ENCODE assay signal across 8 cellular contexts in genomic region chr12:112938751-112939150, GRCh38. TPM values are rescaled to one million over a fixed set of nuclear protein-coding genes. Genes with fewer than 3 reads are reported as not detected.
DNase-seq lines count a peak whose midpoint lies in the region; ATAC-seq and TF ChIP-seq lines count a peak whose summit lies in the region.

No MANE protein-coding gene starts in this region.

- peak overlapping the region; percentile 76 for H3K27ac Mint-ChIP-seq in activated B cell treated with CpG ODN at 0.5 μM for 24 hours

- no peak for TF ChIP-seq CTCF in activated B cell treated with CpG ODN at 0.5 μM for 24 hours (IDR thresholded peaks at IDR 0.05)

- H3K27ac ChIP-seq in iPS DF 6.9 (ENCODE audit: low read length) (no peak overlapping the region), stomach smooth muscle (ENCODE audit: low read length) (no peak overlapping the region)

- WGBS in iPS DF 6.9 (ENCODE audit: insufficient coverage, insufficient read length), result no CpG with 5 or more reads among the region's 11 CpGs

- H3K27me3 Mint-ChIP-seq in activated B cell treated with CpG ODN at 0.5 μM for 24 hours, result no peaks in the 10 kb centered on the region

- H3K9ac ChIP-seq in stomach smooth muscle (ENCODE audit: low read length in 2 of 2), result peak overlapping the region; percentile 77 to 84

- POLR2A ChIA-PET in activated B cell treated with CpG ODN at 0.5 μM for 24 hours (lab: Charles Lee), result interaction anchor here (0.9 to 2.2 kb wide), 3 partner anchors 13 to 40 kb away, joined by 3 to 16 read pairs (median 14); partner anchors contain the start of genes OAS1 and OAS2

- no peak for ATAC-seq in activated B cell treated with CpG ODN at 0.5 μM for 24 hours (ENCODE audit: low read depth)
- ATAC-seq in GM18858 (IDR thresholded peaks at IDR 0.05; ENCODE audit: unreplicated experiment), result no peak

- H3K4me1 ChIP-seq in iPS DF 6.9 (ENCODE audit: control insufficient read depth, insufficient read depth, low read length) (no peaks in the 10 kb centered on the region), stomach smooth muscle (ENCODE audit: control insufficient read depth, insufficient read depth, low read length) (peaks cover 17% of the 10 kb centered on the region)

- H3K4me3 ChIP-seq in iPS DF 6.9 (ENCODE audit: low read length) (peak overlapping the region; percentile 46; the same call in 1 of the 2 replicates), stomach smooth muscle (ENCODE audit: low read length in 2 of 2) (peak overlapping the region; percentile 88 to 92)

- H3K4me1 Mint-ChIP-seq in activated B cell treated with CpG ODN at 0.5 μM for 24 hours, result peaks cover 28% of the 10 kb centered on the region

- H3K4me3 Mint-ChIP-seq in activated B cell treated with CpG ODN at 0.5 μM for 24 hours, result peak overlapping the region; percentile 89

- CTCF ChIA-PET in activated B cell treated with CpG ODN at 0.5 μM for 24 hours (lab: Charles Lee), result interaction anchor here (1.8 kb wide), 1 partner anchor 38 kb away, joined by 10 read pairs; no protein-coding TSS in a partner anchor

- H3K9me3 ChIP-seq in iPS DF 6.9 (ENCODE audit: control insufficient read depth, insufficient read depth, low read length), result no peaks in the 10 kb centered on the region
- H3K9me3 ChIP-seq in stomach smooth muscle (ENCODE audit: control insufficient read depth in 2 of 2, low read length in 2 of 2), result no peaks in the 10 kb centered on the region

- DNase-seq in NCI-H1092 treated with DMSO at 0.1 percent for 48 hours (lab: John Stamatoyannopoulos, UW) (peak; percentile 18), NCI-H1092 (lab: John Stamatoyannopoulos, UW) (no peak), activated B cell treated with CpG ODN at 0.5 μM for 24 hours (no peak), iPS DF 6.9 (ENCODE audit: low read depth, low spot score) (no peak), GM19240 (ENCODE audit: insufficient read length, low spot score) (no peak), midbrain (lab: John Stamatoyannopoulos, UW) (no peak)

- no peaks in the 10 kb centered on the region for H3K9me3 Mint-ChIP-seq in activated B cell treated with CpG ODN at 0.5 μM for 24 hours

- no peaks in the 10 kb centered on the region for H3K36me3 ChIP-seq in iPS DF 6.9 (ENCODE audit: control insufficient read depth, insufficient read depth, low read length)
- H3K36me3 ChIP-seq in stomach smooth muscle (ENCODE audit: control insufficient read depth in 2 of 2, insufficient read depth in 2 of 2, low read length in 2 of 2), result no peaks in the 10 kb centered on the region

- peaks cover 2% of the 10 kb centered on the region for H3K36me3 Mint-ChIP-seq in activated B cell treated with CpG ODN at 0.5 μM for 24 hours (ENCODE audit: low read depth)

- intact Hi-C loops in activated B cell treated with CpG ODN at 0.5 μM for 24 hours (cut with micrococcal nuclease), result loop anchor here (1.0 to 2.0 kb wide), 2 partner anchors 11 to 32 kb away; partner anchors contain the start of gene OAS1

- H3K27me3 ChIP-seq in iPS DF 6.9 (ENCODE audit: control insufficient read depth, insufficient read depth, low read length) (peaks cover 3% of the 10 kb centered on the region; the same call in 1 of the 2 replicates), stomach smooth muscle (ENCODE audit: control insufficient read depth in 1 of 2, insufficient read depth in 2 of 2, low read length in 2 of 2) (no peaks in the 10 kb centered on the region)

RNA-seq across cellular contexts. Expression of gene OAS3, which starts 0.5 kb away (rescaled TPM):
- total RNA-seq in activated B cell treated with CpG ODN at 0.5 μM for 24 hours, result 23.1 and 27.2 TPM in 2 replicates

RNA-seq across cellular contexts. Expression of gene OAS1, which starts 32.0 kb away (rescaled TPM):
- total RNA-seq in activated B cell treated with CpG ODN at 0.5 μM for 24 hours, result 27.8 and 30.6 TPM in 2 replicates

RNA-seq across cellular contexts. Expression of gene OAS2, which starts 39.6 kb away (rescaled TPM):
- total RNA-seq in activated B cell treated with CpG ODN at 0.5 μM for 24 hours, result 46.0 and 51.9 TPM in 2 replicates
